1 cellular context compared by ENCODE assay signal in genomic region chr20:49219091-49219923, GRCh38.
TF ChIP-seq lines count a peak whose summit lies in the region.

DDX27 (plus strand) TSS chr20:49219416; CDS start chr20:49219449, 33 bp downstream.

TF ChIP-seq in HepG2, 621 proteins besides CTCF, POLR2A, EP300 and RAD21 (continued from another document and continues in another):
- TF ChIP-seq BCLAF1 (IDR thresholded peaks at IDR 0.05) (no peak), SP5 (CRISPR knock-in tag; IDR thresholded peaks at IDR 0.05; ENCODE audit: borderline replicate concordance, low read depth) (peak; percentile 46; the same call in 1 of the 2 replicates), FUBP1 (CRISPR knock-in tag; IDR thresholded peaks at IDR 0.05; ENCODE audit: borderline replicate concordance) (0 out of 2 replicates have a peak, but pooled peaks have one; percentile 29), CCDC6 (CRISPR knock-in tag; IDR thresholded peaks at IDR 0.05) (peak; percentile 34; the same call in 1 of the 2 replicates), JUNB (CRISPR knock-in tag; IDR thresholded peaks at IDR 0.05; ENCODE audit: borderline replicate concordance) (peak; percentile 63; the same call in 1 of the 2 replicates), CEBPB (IDR thresholded peaks at IDR 0.05; ENCODE audit: borderline replicate concordance, low read depth, low read length) (peak; percentile 100), ZNF430 (CRISPR knock-in tag; IDR thresholded peaks at IDR 0.05) (peak; percentile 59; the same call in 1 of the 2 replicates), KMT2A (CRISPR knock-in tag; IDR thresholded peaks at IDR 0.05) (peak; percentile 98), ZBTB1 (CRISPR knock-in tag; IDR thresholded peaks at IDR 0.05; ENCODE audit: borderline replicate concordance) (peak; percentile 3; the same call in 1 of the 2 replicates), E2F5 (CRISPR knock-in tag; conservative IDR thresholded peaks at IDR 0.05) (0 out of 2 replicates have a peak, but pooled peaks have one; percentile 19), ZBTB25 (CRISPR knock-in tag; IDR thresholded peaks at IDR 0.05) (no peak; the same call in 1 of the 2 replicates), MED13 (CRISPR knock-in tag; IDR thresholded peaks at IDR 0.05) (0 out of 2 replicates have a peak, but pooled peaks have one; percentile 25), SNAPC5 (CRISPR knock-in tag; IDR thresholded peaks at IDR 0.05; ENCODE audit: borderline replicate concordance) (no peak; the same call in none of the 2 replicates), ZIK1 (CRISPR knock-in tag; IDR thresholded peaks at IDR 0.05; ENCODE audit: borderline replicate concordance, low read depth) (peak; percentile 73), ZFP82 (CRISPR knock-in tag; IDR thresholded peaks at IDR 0.05; ENCODE audit: borderline replicate concordance) (no peak), SCMH1 (CRISPR knock-in tag; IDR thresholded peaks at IDR 0.05; ENCODE audit: borderline replicate concordance) (no peak), ZNF224 (CRISPR knock-in tag; IDR thresholded peaks at IDR 0.05) (no peak), ZNF800 (CRISPR knock-in tag; IDR thresholded peaks at IDR 0.05) (no peak; the same call in 1 of the 2 replicates), BCL3 (CRISPR knock-in tag; IDR thresholded peaks at IDR 0.05) (peak; percentile 74; the same call in 1 of the 2 replicates), KIAA2018 (CRISPR knock-in tag; IDR thresholded peaks at IDR 0.05; ENCODE audit: borderline replicate concordance) (no peak), ZNF775 (CRISPR knock-in tag; IDR thresholded peaks at IDR 0.05; ENCODE audit: borderline replicate concordance) (0 out of 2 replicates have a peak, but pooled peaks have one; percentile 32), FOXP1 (IDR thresholded peaks at IDR 0.05) (no peak), FOXP1 (CRISPR knock-in tag; IDR thresholded peaks at IDR 0.05) (no peak; the same call in 1 of the 2 replicates), MNT (IDR thresholded peaks at IDR 0.05) (peak; percentile 82), ZNF367 (CRISPR knock-in tag; IDR thresholded peaks at IDR 0.05; ENCODE audit: borderline replicate concordance) (no peak), SIN3A (IDR thresholded peaks at IDR 0.05; ENCODE audit: borderline replicate concordance, low read depth, low read length) (peak; percentile 97), ZNF557 (CRISPR knock-in tag; IDR thresholded peaks at IDR 0.05) (peak; percentile 91; the same call in 1 of the 2 replicates), ZNF207 (IDR thresholded peaks at IDR 0.05; ENCODE audit: borderline replicate concordance) (no peak), ZBTB49 (CRISPR knock-in tag; IDR thresholded peaks at IDR 0.05; ENCODE audit: borderline replicate concordance) (0 out of 2 replicates have a peak, but pooled peaks have one; percentile 14), HOXA3 (CRISPR knock-in tag; IDR thresholded peaks at IDR 0.05) (peak; percentile 99), ZNF317 (CRISPR knock-in tag; IDR thresholded peaks at IDR 0.05) (peak; percentile 64), FOXA3 (CRISPR knock-in tag; IDR thresholded peaks at IDR 0.05) (peak; percentile 88)
